ENCODE assay signal across 8 cellular contexts in genomic region chr2:67840460-67841068, GRCh38.
DNase-seq lines count a peak whose midpoint lies in the region; ATAC-seq and TF ChIP-seq lines count a peak whose summit lies in the region.

No MANE protein-coding gene starts in this region.

- DNase-seq in GM10266 (ENCODE audit: extremely low spot score) (peak; percentile 35), NCI-H2029 treated with DMSO at 0.1 percent for 48 hours (lab: John Stamatoyannopoulos, UW) (peak; percentile 29), germinal center (ENCODE audit: low spot score) (peak; percentile 62), omental fat pad (ENCODE audit: low spot score) (peak; percentile 37), NCI-H446 treated with DMSO at 0.1 percent for 48 hours (lab: John Stamatoyannopoulos, UW) (no peak)
- peak; percentile 26 to 29 for DNase-seq in activated CD4-positive, alpha-beta T cell treated with anti-CD3 and anti-CD28 coated beads, Interleukin-2, amount 50 U/mL, for 48 hours

- TF ChIP-seq CTCF in 22Rv1 (IDR thresholded peaks at IDR 0.05) (peak; percentile 83), GM10266 (IDR thresholded peaks at IDR 0.05; ENCODE audit: control insufficient read depth, insufficient read depth, low read depth, missing control alignments) (peak; percentile 67), omental fat pad (IDR thresholded peaks at IDR 0.05) (no peak)

- ATAC-seq in HG02610 (IDR thresholded peaks at IDR 0.05; ENCODE audit: unreplicated experiment) (peak; percentile 82), omental fat pad (ENCODE audit: low FRiP score) (peak; percentile 88)

- H3K27ac ChIP-seq in 22Rv1, result no peak overlapping the region

Comparison
In these comparisons a context has a peak if more than half of its experiments do, and no peak if none do; other contexts are left out.
1. CTCF ChIP-seq: peak in 22Rv1 (single experiment) and GM10266 (single experiment); none in omental fat pad (0 of 3).